ENCODE assay signal across 10 cellular contexts in genomic region chr21:14598065-14598464, GRCh38. TPM values are rescaled to one million over a fixed set of nuclear protein-coding genes. Genes with fewer than 3 reads are reported as not detected.
"Had no signal": no experiment of that assay in that cellular context is flagged by ENCODE, and none has a peak within 500 bp of the region (broad histone marks: within the 10 kb centered on the region; RNA-seq: fewer than 3 reads in every experiment).

No MANE protein-coding gene starts in this region.

- H3K4me3 ChIP-seq: GM23248 had no signal

- DNase-seq: GM23248, GOT3, H9, HCEC 1CT, IMR-90, KBM-7 had no signal

- H2AFZ ChIP-seq: GM23248 had no signal

- H3K4me2 ChIP-seq: KMS-11 had no signal

- H3K27ac ChIP-seq: GM23248, HL-60, KMS-11 had no signal

- H3K9ac ChIP-seq: GM23248, KMS-11 had no signal

- FAIRE-seq: H54 had no signal

RNA-seq across cellular contexts. Expression of gene SAMSN1, which starts 52.0 kb away (rescaled TPM):
- total RNA-seq: GM23248, HT1080, IMR-90 had no signal
- polyA plus RNA-seq: GM23248, IMR-90 had no signal
